ENCODE assay signal across 1 cellular context in the genomic region with DNA sequence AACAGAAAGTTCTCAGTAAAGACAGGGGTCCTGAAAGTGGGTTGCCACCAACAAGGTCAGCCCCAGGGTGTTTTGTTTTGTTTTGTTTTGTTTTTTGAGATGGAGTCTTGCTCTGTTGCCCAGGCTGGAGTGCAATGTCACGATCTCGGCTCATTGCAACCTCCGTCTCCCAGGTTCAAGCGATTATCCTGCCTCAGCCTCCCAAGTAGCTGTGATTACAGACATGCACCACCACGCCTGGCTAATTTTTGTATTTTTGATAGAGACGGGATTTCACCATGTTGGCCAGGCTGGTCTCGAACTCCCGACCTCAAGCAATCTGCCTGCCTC.
TF ChIP-seq lines count a peak whose summit lies in the region.

No MANE protein-coding gene starts in this region.

TF ChIP-seq in HepG2, 621 proteins besides CTCF, POLR2A, EP300 and RAD21:
- peak; percentile 53; the same call in 1 of the 2 replicates for TF ChIP-seq ZNF709 (CRISPR knock-in tag; IDR thresholded peaks at IDR 0.05)
- TF ChIP-seq ZNF687 (CRISPR knock-in tag; IDR thresholded peaks at IDR 0.05): peak; percentile 33
- TF ChIP-seq NFE2L1 (CRISPR knock-in tag; IDR thresholded peaks at IDR 0.05; ENCODE audit: borderline replicate concordance): 0 out of 2 replicates have a peak, but pooled peaks have one; percentile 46
- TF ChIP-seq ZNF782 (CRISPR knock-in tag; IDR thresholded peaks at IDR 0.05; ENCODE audit: borderline replicate concordance): 0 out of 2 replicates have a peak, but pooled peaks have one; percentile 22
- TF ChIP-seq ZMYM3 (CRISPR knock-in tag; IDR thresholded peaks at IDR 0.05): peak; percentile 61
- TF ChIP-seq, protein P1, sequence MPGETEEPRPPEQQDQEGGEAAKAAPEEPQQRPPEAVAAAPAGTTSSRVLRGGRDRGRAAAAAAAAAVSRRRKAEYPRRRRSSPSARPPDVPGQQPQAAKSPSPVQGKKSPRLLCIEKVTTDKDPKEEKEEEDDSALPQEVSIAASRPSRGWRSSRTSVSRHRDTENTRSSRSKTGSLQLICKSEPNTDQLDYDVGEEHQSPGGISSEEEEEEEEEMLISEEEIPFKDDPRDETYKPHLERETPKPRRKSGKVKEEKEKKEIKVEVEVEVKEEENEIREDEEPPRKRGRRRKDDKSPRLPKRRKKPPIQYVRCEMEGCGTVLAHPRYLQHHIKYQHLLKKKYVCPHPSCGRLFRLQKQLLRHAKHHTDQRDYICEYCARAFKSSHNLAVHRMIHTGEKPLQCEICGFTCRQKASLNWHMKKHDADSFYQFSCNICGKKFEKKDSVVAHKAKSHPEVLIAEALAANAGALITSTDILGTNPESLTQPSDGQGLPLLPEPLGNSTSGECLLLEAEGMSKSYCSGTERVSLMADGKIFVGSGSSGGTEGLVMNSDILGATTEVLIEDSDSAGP (CRISPR knock-in tag; IDR thresholded peaks at IDR 0.05; ENCODE audit: borderline replicate concordance): 0 out of 2 replicates have a peak, but pooled peaks have one; percentile 38
- TF ChIP-seq ZNF225 (CRISPR knock-in tag; IDR thresholded peaks at IDR 0.05): peak; percentile 75; the same call in 1 of the 2 replicates
- peak; percentile 81; the same call in 1 of the 2 replicates for TF ChIP-seq ZNF550 (CRISPR knock-in tag; IDR thresholded peaks at IDR 0.05; ENCODE audit: borderline replicate concordance)
- peak; percentile 92 for TF ChIP-seq ZNF121 (CRISPR knock-in tag; IDR thresholded peaks at IDR 0.05)
- 0 out of 2 replicates have a peak, but pooled peaks have one; percentile 17 for TF ChIP-seq MTA1 (CRISPR knock-in tag; IDR thresholded peaks at IDR 0.05; ENCODE audit: borderline replicate concordance)
- TF ChIP-seq FOXO4 (CRISPR knock-in tag; conservative IDR thresholded peaks at IDR 0.05): 0 out of 2 replicates have a peak, but pooled peaks have one; percentile 25
- 0 out of 2 replicates have a peak, but pooled peaks have one; percentile 19 for TF ChIP-seq ZNF510 (CRISPR knock-in tag; IDR thresholded peaks at IDR 0.05; ENCODE audit: low read depth)
- 0 out of 2 replicates have a peak, but pooled peaks have one; percentile 22 for TF ChIP-seq SIX4 (CRISPR knock-in tag; IDR thresholded peaks at IDR 0.05)
- 0 out of 2 replicates have a peak, but pooled peaks have one; percentile 27 for TF ChIP-seq ZNF501 (CRISPR knock-in tag; IDR thresholded peaks at IDR 0.05)
- TF ChIP-seq ZNF891 (CRISPR knock-in tag; IDR thresholded peaks at IDR 0.05): peak; percentile 36; the same call in 1 of the 2 replicates
- 0 out of 2 replicates have a peak, but pooled peaks have one; percentile 38 for TF ChIP-seq UBTF (CRISPR knock-in tag; IDR thresholded peaks at IDR 0.05)
- TF ChIP-seq ZBTB42 (CRISPR knock-in tag; IDR thresholded peaks at IDR 0.05): 0 out of 2 replicates have a peak, but pooled peaks have one; percentile 15
- peak; percentile 82; the same call in 1 of the 2 replicates for TF ChIP-seq SMAD1 (CRISPR knock-in tag; IDR thresholded peaks at IDR 0.05; ENCODE audit: borderline replicate concordance, low read depth)
- peak; percentile 86; the same call in 1 of the 2 replicates for TF ChIP-seq ZNF276 (CRISPR knock-in tag; IDR thresholded peaks at IDR 0.05; ENCODE audit: low read depth)
- peak; percentile 73; the same call in 1 of the 2 replicates for TF ChIP-seq NRL (CRISPR knock-in tag; IDR thresholded peaks at IDR 0.05; ENCODE audit: borderline replicate concordance)
- TF ChIP-seq ZMYM2 (CRISPR knock-in tag; IDR thresholded peaks at IDR 0.05): 0 out of 2 replicates have a peak, but pooled peaks have one; percentile 22
- 0 out of 2 replicates have a peak, but pooled peaks have one; percentile 24 for TF ChIP-seq ZNF619 (CRISPR knock-in tag; IDR thresholded peaks at IDR 0.05)
- TF ChIP-seq MIER3 (CRISPR knock-in tag; IDR thresholded peaks at IDR 0.05; ENCODE audit: borderline replicate concordance): 0 out of 2 replicates have a peak, but pooled peaks have one; percentile 32
- TF ChIP-seq ZNF704 (CRISPR knock-in tag; IDR thresholded peaks at IDR 0.05; ENCODE audit: borderline replicate concordance): 0 out of 2 replicates have a peak, but pooled peaks have one; percentile 26
- 0 out of 2 replicates have a peak, but pooled peaks have one; percentile 35 for TF ChIP-seq KDM1A (CRISPR knock-in tag; IDR thresholded peaks at IDR 0.05)
